1 cellular context compared by ENCODE assay signal in the genomic region with DNA sequence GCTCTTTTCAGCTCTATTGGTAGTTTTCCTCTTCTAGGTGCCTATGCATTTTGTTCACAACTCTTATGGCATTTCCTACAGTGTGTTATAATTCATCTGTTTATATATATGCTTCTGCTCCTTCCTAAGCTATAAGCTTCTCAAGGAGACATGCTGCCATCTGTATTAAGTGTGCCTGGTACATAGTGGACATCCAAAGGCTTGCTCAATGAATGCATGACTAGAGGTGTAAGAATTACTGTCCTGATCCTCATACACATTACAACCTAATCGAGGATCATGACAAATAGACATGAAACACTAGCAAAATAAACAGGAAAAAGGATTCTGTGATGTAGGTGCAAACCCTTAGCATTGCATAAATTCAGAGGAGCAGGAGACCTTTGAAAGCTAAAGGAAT.
TF ChIP-seq lines count a peak whose summit lies in the region.

No MANE protein-coding gene starts in this region.

TF ChIP-seq in GM12878, 131 proteins besides CTCF, POLR2A, EP300 and RAD21:
- TF ChIP-seq CREM (IDR thresholded peaks at IDR 0.05; ENCODE audit: low read depth) (no peak), CHD1 (IDR thresholded peaks at IDR 0.05; ENCODE audit: low read depth, low read length) (no peak), MTA2 (IDR thresholded peaks at IDR 0.05; ENCODE audit: low read depth) (no peak), IRF3 (IDR thresholded peaks at IDR 0.05) (no peak), TARDBP (IDR thresholded peaks at IDR 0.05; ENCODE audit: borderline replicate concordance) (no peak), BHLHE40 (IDR thresholded peaks at IDR 0.05; ENCODE audit: borderline replicate concordance in 1 of 2, low read depth in 2 of 2, low read length in 1 of 2) (no peak), YY1 (IDR thresholded peaks at IDR 0.05; ENCODE audit: low read depth, low read length) (no peak), NR2C1 (IDR thresholded peaks at IDR 0.05) (no peak), KAT2A (conservative IDR thresholded peaks at IDR 0.05; ENCODE audit: control insufficient read depth, low read depth, low read length) (no peak), IKZF1 (conservative IDR thresholded peaks at IDR 0.05) (no peak), FOXK2 (IDR thresholded peaks at IDR 0.05) (no peak), SP1 (IDR thresholded peaks at IDR 0.05; ENCODE audit: low read depth, low read length) (no peak), ZNF207 (IDR thresholded peaks at IDR 0.05; ENCODE audit: borderline replicate concordance) (no peak), EGR1 (IDR thresholded peaks at IDR 0.05; ENCODE audit: borderline replicate concordance in 1 of 2, low read depth in 2 of 2, low read length in 2 of 2) (no peak)
- TF ChIP-seq, protein P1, sequence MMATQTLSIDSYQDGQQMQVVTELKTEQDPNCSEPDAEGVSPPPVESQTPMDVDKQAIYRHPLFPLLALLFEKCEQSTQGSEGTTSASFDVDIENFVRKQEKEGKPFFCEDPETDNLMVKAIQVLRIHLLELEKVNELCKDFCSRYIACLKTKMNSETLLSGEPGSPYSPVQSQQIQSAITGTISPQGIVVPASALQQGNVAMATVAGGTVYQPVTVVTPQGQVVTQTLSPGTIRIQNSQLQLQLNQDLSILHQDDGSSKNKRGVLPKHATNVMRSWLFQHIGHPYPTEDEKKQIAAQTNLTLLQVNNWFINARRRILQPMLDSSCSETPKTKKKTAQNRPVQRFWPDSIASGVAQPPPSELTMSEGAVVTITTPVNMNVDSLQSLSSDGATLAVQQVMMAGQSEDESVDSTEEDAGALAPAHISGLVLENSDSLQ (IDR thresholded peaks at IDR 0.05): no peak
- TF ChIP-seq, protein P2, sequence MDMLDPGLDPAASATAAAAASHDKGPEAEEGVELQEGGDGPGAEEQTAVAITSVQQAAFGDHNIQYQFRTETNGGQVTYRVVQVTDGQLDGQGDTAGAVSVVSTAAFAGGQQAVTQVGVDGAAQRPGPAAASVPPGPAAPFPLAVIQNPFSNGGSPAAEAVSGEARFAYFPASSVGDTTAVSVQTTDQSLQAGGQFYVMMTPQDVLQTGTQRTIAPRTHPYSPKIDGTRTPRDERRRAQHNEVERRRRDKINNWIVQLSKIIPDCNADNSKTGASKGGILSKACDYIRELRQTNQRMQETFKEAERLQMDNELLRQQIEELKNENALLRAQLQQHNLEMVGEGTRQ (IDR thresholded peaks at IDR 0.05; ENCODE audit: borderline replicate concordance, low read depth, low read length): no peak
- TF ChIP-seq, protein P3, sequence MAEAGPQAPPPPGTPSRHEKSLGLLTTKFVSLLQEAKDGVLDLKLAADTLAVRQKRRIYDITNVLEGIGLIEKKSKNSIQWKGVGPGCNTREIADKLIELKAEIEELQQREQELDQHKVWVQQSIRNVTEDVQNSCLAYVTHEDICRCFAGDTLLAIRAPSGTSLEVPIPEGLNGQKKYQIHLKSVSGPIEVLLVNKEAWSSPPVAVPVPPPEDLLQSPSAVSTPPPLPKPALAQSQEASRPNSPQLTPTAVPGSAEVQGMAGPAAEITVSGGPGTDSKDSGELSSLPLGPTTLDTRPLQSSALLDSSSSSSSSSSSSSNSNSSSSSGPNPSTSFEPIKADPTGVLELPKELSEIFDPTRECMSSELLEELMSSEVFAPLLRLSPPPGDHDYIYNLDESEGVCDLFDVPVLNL (IDR thresholded peaks at IDR 0.05; ENCODE audit: low read depth, low read length): no peak
